8 cellular contexts compared by ENCODE assay signal in genomic region chr11:33997473-33998347, GRCh38. TPM values are rescaled to one million over a fixed set of nuclear protein-coding genes. Genes with fewer than 3 reads are reported as not detected.
DNase-seq lines count a peak whose midpoint lies in the region; ATAC-seq, FAIRE-seq and TF ChIP-seq lines count a peak whose summit lies in the region.

No MANE protein-coding gene starts in this region.

- POLR2A ChIA-PET in HepG2 (lab: Yijun Ruan, JAX), result interaction anchor here (1.1 to 1.7 kb wide), 2 partner anchors 53 to 108 kb away, joined by 3 to 7 read pairs; partner anchors contain the start of gene NAT10

- H3K4me3 ChIP-seq in HepG2 (replicated peaks in 1 of 3; ENCODE audit: insufficient read depth in 1 of 3, low read depth in 2 of 3, low read length in 3 of 3) (peak overlapping the region; percentile 5 to 66 (median 6); a peak in 3 of 6 replicates), right lobe of liver (no peak overlapping the region), RWPE2 (ENCODE audit: severe bottlenecking) (no peak overlapping the region), thoracic aorta (peak overlapping the region; percentile 52)

- in situ Hi-C loops in HepG2 (cut with HindIII; ENCODE audit: extremely low pct_ligation_motif_present, low pct_unique_long_range_greater_than_20kb), result loop anchor here (5.0 to 25.0 kb wide), 2 partner anchors 365 to 490 kb away; no protein-coding TSS in a partner anchor

- peak overlapping the region; percentile 85 for H3K4me2 ChIP-seq in HepG2 (ENCODE audit: low read depth, low read length)

- no peak for TF ChIP-seq EP300 in HepG2 (IDR thresholded peaks at IDR 0.05; ENCODE audit: low read depth in 2 of 2, low read length in 2 of 2)
- no peak for TF ChIP-seq EP300 in HepG2 (CRISPR knock-in tag; IDR thresholded peaks at IDR 0.05; ENCODE audit: borderline replicate concordance)

- no peak for DNase-seq in HepG2 (ENCODE audit: low spot score)
- DNase-seq in right lobe of liver, result no peak
- no peak for DNase-seq in RWPE2 (ENCODE audit: low spot score)
- peak in 1 of 2 donors; percentile 20 for DNase-seq in foreskin keratinocyte
- no peak for DNase-seq in thoracic aorta (ENCODE audit: low spot score)

- H4K20me1 ChIP-seq in HepG2 (ENCODE audit: insufficient read depth, low read length), result no peaks in the 10 kb centered on the region

- CTCF ChIA-PET in HepG2 (lab: Yijun Ruan, JAX; ENCODE audit: low intra/inter-chr PET ratio, low total read pairs), result interaction anchor here (0.5 to 1.8 kb wide), 2 partner anchors 362 to 901 kb away, joined by 3 to 10 read pairs; no protein-coding TSS in a partner anchor

- intact Hi-C loops in HepG2 (cut with micrococcal nuclease; ENCODE audit: unreplicated experiment) (loop anchor here (1.0 to 5.0 kb wide), 4 partner anchors 55 to 465 kb away; partner anchors contain the start of genes ABTB2, CAPRIN1 and NAT10), right lobe of liver (cut with DNase I) (loop anchor here in 1 of 2 donors (10.0 kb wide), 1 partner anchor 107 kb away; the partner anchor contains the start of gene NAT10)

- H3K9me3 ChIP-seq in HepG2 (ENCODE audit: low read length), result no peaks in the 10 kb centered on the region
- no peaks in the 10 kb centered on the region for H3K9me3 ChIP-seq in right lobe of liver
- H3K9me3 ChIP-seq in RWPE2 (ENCODE audit: severe bottlenecking), result no peaks in the 10 kb centered on the region
- H3K9me3 ChIP-seq in thoracic aorta, result no peaks in the 10 kb centered on the region

- H2AFZ ChIP-seq in HepG2 (ENCODE audit: low read length), result no peak overlapping the region

- H3K27ac ChIP-seq in HepG2 (ENCODE audit: extremely low read length, insufficient read depth, low read length) (no peak overlapping the region), right lobe of liver (no peak overlapping the region), RWPE2 (ENCODE audit: poor library complexity, severe bottlenecking) (no peak overlapping the region), foreskin keratinocyte (no peak overlapping the region), thoracic aorta (no peak overlapping the region)

- H3K4me1 ChIP-seq in HepG2 (ENCODE audit: insufficient read depth, low read length) (peaks cover 18% of the 10 kb centered on the region), right lobe of liver (peaks cover 0 to 18% (median 0%) of the 10 kb centered on the region in 4 donors), RWPE2 (ENCODE audit: insufficient read depth, poor library complexity, severe bottlenecking) (no peaks in the 10 kb centered on the region), foreskin keratinocyte (no peaks in the 10 kb centered on the region), thoracic aorta (ENCODE audit: control insufficient read depth in 1 of 2, low read depth in 2 of 2) (peaks cover 8 to 10% of the 10 kb centered on the region in 2 donors)

- H3K27me3 ChIP-seq in HepG2 (ENCODE audit: control insufficient read depth in 1 of 2, insufficient read depth in 2 of 2, low read length in 2 of 2) (peaks cover 0 to 12% of the 10 kb centered on the region in 2 experiments; a peak in 2 of 5 replicates), right lobe of liver (no peaks in the 10 kb centered on the region), RWPE2 (ENCODE audit: insufficient read depth, poor library complexity, severe bottlenecking) (no peaks in the 10 kb centered on the region), foreskin keratinocyte (peaks cover 8% of the 10 kb centered on the region), thoracic aorta (replicated peaks; ENCODE audit: insufficient read depth) (no peaks in the 10 kb centered on the region)

- BruUV-seq in HepG2 (replicated peaks; lab: Mats Ljungman, UMichigan), result no TSS peak

- no peak overlapping the region for H3K9ac ChIP-seq in HepG2 (ENCODE audit: insufficient read depth, low read depth, low read length)

- no peak for FAIRE-seq in HepG2 (lab: Jason Lieb, UNC)

- H3K79me2 ChIP-seq in HepG2 (ENCODE audit: insufficient read depth, low read length), result no peaks in the 10 kb centered on the region

- TF ChIP-seq CTCF in HepG2 (CRISPR knock-in tag; IDR thresholded peaks at IDR 0.05) (no peak), right lobe of liver (IDR thresholded peaks at IDR 0.05) (no peak), RWPE2 (IDR thresholded peaks at IDR 0.05; ENCODE audit: poor library complexity, severe bottlenecking) (no peak), foreskin keratinocyte (conservative IDR thresholded peaks at IDR 0.05) (no peak), thoracic aorta (IDR thresholded peaks at IDR 0.05) (no peak)

- WGBS in HepG2 (ENCODE audit: low lambda C conversion rate), result 37% methylated on average over 9 of the region's 9 CpGs
- WGBS in right lobe of liver (ENCODE audit: insufficient coverage, low coverage, low lambda C conversion rate, missing lambda C conversion rate), result 53% methylated on average over 6 of the region's 9 CpGs

- ATAC-seq in HepG2 (peak; percentile 62), right lobe of liver (no peak), RWPE2 (ENCODE audit: low read depth) (peak; percentile 43), foreskin keratinocyte (peak; percentile 39), thoracic aorta (ENCODE audit: insufficient number of reproducible peaks, low FRiP score, low read depth) (no peak), HG03159 (IDR thresholded peaks at IDR 0.05; ENCODE audit: unreplicated experiment) (no peak), HG03045 (IDR thresholded peaks at IDR 0.05; ENCODE audit: unreplicated experiment) (no peak)
- ATAC-seq in activated CD4-positive, CD25-positive, alpha-beta regulatory T cell treated with anti-CD3 and anti-CD28 coated beads, Interleukin-2, amount 50 U/mL, for 24 hours, result no peak

- H3K36me3 ChIP-seq in HepG2 (replicated peaks in 1 of 2; ENCODE audit: control insufficient read depth in 1 of 2, insufficient read depth in 2 of 2, low read length in 2 of 2), result no peaks in the 10 kb centered on the region
- no peaks in the 10 kb centered on the region for H3K36me3 ChIP-seq in right lobe of liver
- H3K36me3 ChIP-seq in RWPE2 (ENCODE audit: low read depth), result no peaks in the 10 kb centered on the region
- H3K36me3 ChIP-seq in thoracic aorta, result no peaks in the 10 kb centered on the region

- no peak for TF ChIP-seq RAD21 in HepG2 (CRISPR knock-in tag; IDR thresholded peaks at IDR 0.05)

- TF ChIP-seq POLR2A in HepG2 (IDR thresholded peaks at IDR 0.05; ENCODE audit: insufficient read depth in 1 of 2, low read depth in 2 of 2, low read length in 2 of 2) (no peak), right lobe of liver (IDR thresholded peaks at IDR 0.05) (no peak)

TF ChIP-seq in HepG2, 621 proteins besides CTCF, POLR2A, EP300 and RAD21:
- TF ChIP-seq ZNF607 (CRISPR knock-in tag; IDR thresholded peaks at IDR 0.05; ENCODE audit: borderline replicate concordance) (no peak), ZNF281 (CRISPR knock-in tag; IDR thresholded peaks at IDR 0.05; ENCODE audit: borderline replicate concordance) (peak; percentile 16; the same call in 1 of the 2 replicates)
TF ChIP-seq in HepG2: peak in this region for 1.

RNA-seq across cellular contexts. Expression of gene CAPRIN1, which starts 53.8 kb away (rescaled TPM):
- total RNA-seq in HepG2 (2016; rRNA removed; fragmentation: Illumina TruSeq; extraction: Trizol) (162 and 284 TPM in 2 replicates), right lobe of liver (10 to 100 TPM; 60.0 to 87.6 (median 71.2) TPM), foreskin keratinocyte (218 and 229 TPM in 2 replicates), thoracic aorta (100 to 1,000 TPM; 145 to 184 TPM)
- 44.8 and 58.6 TPM in 2 replicates for total RNA-seq in HepG2 (2016; cell fraction: cytosol; rRNA removed; fragmentation: Illumina TruSeq; extraction: Trizol; ENCODE audit: low read depth)
- 162 and 279 TPM in 2 replicates for total RNA-seq in HepG2 (2016; cell fraction: insoluble cytoplasmic fraction; rRNA removed; fragmentation: Illumina TruSeq; extraction: Trizol)
- 104 and 119 TPM in 2 replicates for total RNA-seq in HepG2 (2016; cell fraction: membrane; rRNA removed; fragmentation: Illumina TruSeq; extraction: Trizol)
- total RNA-seq in HepG2 (2016; cell fraction: nucleus; rRNA removed; fragmentation: Illumina TruSeq; extraction: Trizol), result 189 and 204 TPM in 2 replicates
- polyA plus RNA-seq in HepG2 (2011; rRNA removed) (94.9 and 114 TPM in 2 replicates), foreskin keratinocyte (87.0 and 105 TPM in 2 replicates)
- polyA plus RNA-seq in HepG2 (2011; cell fraction: cytosol; rRNA removed), result 74.4 and 98.8 TPM in 2 replicates
- 51.0 and 58.1 TPM in 2 replicates for polyA plus RNA-seq in HepG2 (2011; cell fraction: nucleus; rRNA removed)
- 80.9 and 114 TPM in 2 replicates for polyA plus RNA-seq in HepG2 (2012)
- 16.0 and 18.8 TPM in 2 replicates for polyA plus RNA-seq in HepG2 (2016; cell fraction: cytosol; fragmentation: Illumina TruSeq; extraction: Trizol; ENCODE audit: low read depth)
- polyA plus RNA-seq in HepG2 (2016; cell fraction: insoluble cytoplasmic fraction; fragmentation: Illumina TruSeq; extraction: Trizol; ENCODE audit: low read depth), result 277 and 286 TPM in 2 replicates
- 61.3 and 64.2 TPM in 2 replicates for polyA plus RNA-seq in HepG2 (2016; cell fraction: membrane; fragmentation: Illumina TruSeq; extraction: Trizol; ENCODE audit: low read depth)
- polyA plus RNA-seq in HepG2 (2016; cell fraction: nucleus; fragmentation: Illumina TruSeq; extraction: Trizol; ENCODE audit: insufficient read depth, low read depth), result 144 and 159 TPM in 2 replicates
- 229 and 694 TPM in 2 replicates for polyA minus RNA-seq in HepG2 (2011; rRNA and poly(A)+ RNA removed; ENCODE audit: low replicate concordance)
- polyA minus RNA-seq in HepG2 (2011; cell fraction: cytosol; rRNA and poly(A)+ RNA removed), result 122 and 129 TPM in 2 replicates
- 193 and 204 TPM in 2 replicates for polyA minus RNA-seq in HepG2 (2011; cell fraction: nucleus; rRNA and poly(A)+ RNA removed)

Comparison
In these comparisons a context has a peak if more than half of its experiments do, and no peak if none do; other contexts are left out.
1. ATAC-seq: peak in HepG2 (single experiment), RWPE2 (single experiment) and foreskin keratinocyte (single experiment); none in right lobe of liver (0 of 4), thoracic aorta (single experiment), HG03159 (single experiment), HG03045 (single experiment) and activated CD4-positive, CD25-positive, alpha-beta regulatory T cell treated with anti-CD3 and anti-CD28 coated beads, Interleukin-2, amount 50 U/mL, for 24 hours (0 of 2).
2. H3K4me3 ChIP-seq: peak in HepG2 (3 of 3) and thoracic aorta (single experiment); none in right lobe of liver (0 of 3) and RWPE2 (single experiment).